Comparison of ENCODE assay signal across 12 cellular contexts in the genomic region with DNA sequence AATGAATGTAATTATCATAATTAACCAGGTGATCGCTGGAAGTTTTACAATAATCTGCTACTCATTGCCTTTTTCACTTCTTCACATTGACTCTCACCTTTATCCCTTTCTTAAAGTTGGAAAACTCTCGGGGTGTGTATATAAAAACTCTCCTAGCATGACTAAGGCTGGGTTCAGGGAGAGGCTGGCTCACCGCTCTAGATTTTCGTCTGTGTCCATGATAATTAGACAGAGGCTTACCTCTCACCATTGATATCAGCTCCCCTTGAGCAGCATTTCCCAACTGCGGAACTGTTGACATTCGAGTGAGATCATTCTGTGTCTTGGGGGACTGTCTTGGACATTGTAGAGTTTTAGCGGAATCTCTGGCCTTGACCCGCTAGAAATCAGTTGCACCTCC. TPM values are rescaled to one million over a fixed set of nuclear protein-coding genes. Genes with fewer than 3 reads are reported as not detected.
DNase-seq lines count a peak whose midpoint lies in the region; ATAC-seq, FAIRE-seq and TF ChIP-seq lines count a peak whose summit lies in the region.
"Had no signal": no experiment of that assay in that cellular context is flagged by ENCODE, and none has a peak within 500 bp of the region (broad histone marks: within the 10 kb centered on the region; RNA-seq: fewer than 3 reads in every experiment).

No MANE protein-coding gene starts in this region.

- H3K9ac ChIP-seq in GM23248, result peak overlapping the region; percentile 34
- H3K9ac ChIP-seq in endodermal cell (ENCODE audit: extremely low read depth, low read length, poor library complexity, severe bottlenecking), result no peak overlapping the region

- H3K27me3 ChIP-seq in GM23248 (replicated peaks; ENCODE audit: insufficient read depth) (no peaks in the 10 kb centered on the region), ascending aorta (no peaks in the 10 kb centered on the region), right cardiac atrium (ENCODE audit: control insufficient read depth, insufficient read depth) (no peaks in the 10 kb centered on the region), small intestine (ENCODE audit: control insufficient read depth in 2 of 2, insufficient read depth in 2 of 2, low read length in 2 of 2) (no peaks in the 10 kb centered on the region), endodermal cell (ENCODE audit: control insufficient read depth, insufficient read depth, low read length, poor library complexity, severe bottlenecking) (peaks cover 89% of the 10 kb centered on the region)

- no peaks in the 10 kb centered on the region for H3K36me3 Mint-ChIP-seq in endodermal cell (ENCODE audit: low read depth)
- H3K36me3 Mint-ChIP-seq in activated naive CD4-positive, alpha-beta T cell treated with anti-CD3 and anti-CD28 coated beads, Interleukin-2, amount 50 U/mL, for 72 hours, result no peaks in the 10 kb centered on the region
- H3K36me3 Mint-ChIP-seq: immature natural killer cell had no signal

- no peak for ATAC-seq in right cardiac atrium
- no peak for ATAC-seq in activated naive CD4-positive, alpha-beta T cell treated with anti-CD3 and anti-CD28 coated beads, Interleukin-2, amount 50 U/mL, for 72 hours
- no peak for ATAC-seq in HG03354 (IDR thresholded peaks at IDR 0.05; ENCODE audit: poor library complexity, severe bottlenecking, unreplicated experiment)

- in situ Hi-C loops in GM23248 (cut with MboI), result no loop called here

- peaks cover 93% of the 10 kb centered on the region for H3K27me3 Mint-ChIP-seq in endodermal cell (ENCODE audit: insufficient read depth)

- H3K9me3 Mint-ChIP-seq in endodermal cell, result no peaks in the 10 kb centered on the region
- no peaks in the 10 kb centered on the region for H3K9me3 Mint-ChIP-seq in activated naive CD4-positive, alpha-beta T cell treated with anti-CD3 and anti-CD28 coated beads, Interleukin-2, amount 50 U/mL, for 72 hours

- peaks cover 100% of the 10 kb centered on the region for H3K79me2 ChIP-seq in GM23248 (ENCODE audit: insufficient read depth)

- H3K36me3 ChIP-seq in GM23248 (ENCODE audit: low read depth), result no peaks in the 10 kb centered on the region
- no peaks in the 10 kb centered on the region for H3K36me3 ChIP-seq in ascending aorta
- H3K36me3 ChIP-seq in small intestine (ENCODE audit: control insufficient read depth in 2 of 2, insufficient read depth in 2 of 2, low read length in 2 of 2), result no peaks in the 10 kb centered on the region
- no peaks in the 10 kb centered on the region for H3K36me3 ChIP-seq in endodermal cell (ENCODE audit: control insufficient read depth, insufficient read depth, low read length)

- DNase-seq in GM23248 (peak; percentile 59), ascending aorta (ENCODE audit: low spot score in 2 of 2) (no peak), right cardiac atrium (no peak), small intestine (no peak), endodermal cell (no peak), NCI-H82 treated with DMSO at 0.1 percent for 48 hours (lab: John Stamatoyannopoulos, UW; ENCODE audit: unreplicated experiment) (no peak)
- no peak for DNase-seq in activated naive CD4-positive, alpha-beta T cell treated with anti-CD3 and anti-CD28 coated beads, Interleukin-2, amount 50 U/mL, for 72 hours (ENCODE audit: low spot score in 2 of 2)
- DNase-seq: activated CD4-positive, CD25-positive, alpha-beta regulatory T cell treated with anti-CD3 and anti-CD28 coated beads, Interleukin-2, amount 50 U/mL, for 72 hours; foreskin melanocyte had no signal

- H3K4me1 ChIP-seq in GM23248 (ENCODE audit: insufficient read depth) (peaks cover 98% of the 10 kb centered on the region), ascending aorta (peaks cover 47 to 94% of the 10 kb centered on the region in 2 donors), right cardiac atrium (ENCODE audit: control insufficient read depth, insufficient read depth, low read length) (peaks cover 67% of the 10 kb centered on the region), small intestine (ENCODE audit: control insufficient read depth in 2 of 2, insufficient read depth in 1 of 2, low read depth in 1 of 2, low read length in 1 of 2) (peaks cover 15 to 17% of the 10 kb centered on the region in 2 donors), endodermal cell (ENCODE audit: control insufficient read depth, insufficient read depth, low read length) (no peaks in the 10 kb centered on the region)

- no peak overlapping the region for H3K27ac Mint-ChIP-seq in endodermal cell
- no peak overlapping the region for H3K27ac Mint-ChIP-seq in activated naive CD4-positive, alpha-beta T cell treated with anti-CD3 and anti-CD28 coated beads, Interleukin-2, amount 50 U/mL, for 72 hours
- H3K27ac Mint-ChIP-seq: progenitor cell of endocrine pancreas had no signal

- no peak overlapping the region for H3K4me3 ChIP-seq in GM23248
- H3K4me3 ChIP-seq in ascending aorta, result peak overlapping the region in 1 of 2 donors; percentile 8
- H3K4me3 ChIP-seq in right cardiac atrium (ENCODE audit: low read length), result no peak overlapping the region
- no peak overlapping the region for H3K4me3 ChIP-seq in small intestine (ENCODE audit: low read depth in 1 of 2, low read length in 2 of 2)
- H3K4me3 ChIP-seq in endodermal cell (ENCODE audit: low read length), result no peak overlapping the region

- H3K4me2 ChIP-seq in GM23248 (ENCODE audit: unreplicated experiment), result peak overlapping the region; percentile 27

- H3K4me1 Mint-ChIP-seq in endodermal cell, result no peaks in the 10 kb centered on the region

- no peak for FAIRE-seq in small intestine (lab: Jason Lieb, UNC)

- TF ChIP-seq CTCF in ascending aorta (IDR thresholded peaks at IDR 0.05) (no peak), endodermal cell (conservative IDR thresholded peaks at IDR 0.05) (no peak)

- intact Hi-C loops in ascending aorta (cut with DNase I) (loop anchor here (1.0 kb wide), 1 partner anchor 26 kb away; no protein-coding TSS in a partner anchor), right cardiac atrium (cut with DNase I) (loop anchor here in 1 of 4 donors (5.0 kb wide), 1 partner anchor 33 kb away; no protein-coding TSS in a partner anchor)

- H2AFZ ChIP-seq in GM23248, result no peak overlapping the region

- H3K9me2 ChIP-seq in GM23248 (ENCODE audit: insufficient read depth), result no peaks in the 10 kb centered on the region

- H4K20me1 ChIP-seq in GM23248 (ENCODE audit: insufficient read depth), result no peaks in the 10 kb centered on the region

- peaks cover 65% of the 10 kb centered on the region for H3F3A ChIP-seq in GM23248 (ENCODE audit: insufficient read depth)

- peak overlapping the region; percentile 94 for H3K27ac ChIP-seq in GM23248
- peak overlapping the region; percentile 95 to 97 for H3K27ac ChIP-seq in ascending aorta
- peak overlapping the region; percentile 68 for H3K27ac ChIP-seq in right cardiac atrium (ENCODE audit: low read length)
- peak overlapping the region; percentile 69 to 78 for H3K27ac ChIP-seq in small intestine (ENCODE audit: low read depth in 1 of 2, low read length in 1 of 2)
- H3K27ac ChIP-seq in endodermal cell (ENCODE audit: low read depth, low read length), result no peak overlapping the region

- H3K4me3 Mint-ChIP-seq in endodermal cell, result no peak overlapping the region
- H3K4me3 Mint-ChIP-seq: immature natural killer cell had no signal

- H3K9me3 ChIP-seq in GM23248 (ENCODE audit: low read depth) (no peaks in the 10 kb centered on the region), ascending aorta (no peaks in the 10 kb centered on the region), right cardiac atrium (ENCODE audit: control insufficient read depth, low read length) (no peaks in the 10 kb centered on the region), small intestine (ENCODE audit: control insufficient read depth, low read depth) (no peaks in the 10 kb centered on the region), endodermal cell (ENCODE audit: control insufficient read depth, low read length) (no peaks in the 10 kb centered on the region)

- WGBS in GM23248 (ENCODE audit: low coverage in 1 of 2, low lambda C conversion rate in 2 of 2, missing lambda C conversion rate in 2 of 2), 2 experiments, result 44 to 46% methylated on average over 8 of the region's 8 CpGs
- WGBS in right cardiac atrium, result 65% methylated on average over 8 of the region's 8 CpGs
- WGBS in small intestine, 3 donors, result 19 to 59% (median 39%) methylated on average over 8 of the region's 8 CpGs
- WGBS in endodermal cell (ENCODE audit: insufficient coverage in 1 of 2, insufficient read length in 1 of 2), 2 experiments, result 90 to 93% methylated on average over 5 to 8 of the region's 8 CpGs

RNA-seq across cellular contexts. Expression of a gene that starts 39.4 kb away (rescaled TPM):
- 71.0 and 81.4 TPM in 2 replicates for total RNA-seq in GM23248 (2014; rRNA removed; shearing (Covaris generic))
- 59.2 and 60.8 TPM in 2 replicates for polyA plus RNA-seq in GM23248 (2016; fragmentation: Nextera tagmentation; extraction: Ambion mirVana)
- total RNA-seq in ascending aorta, result 76.5 TPM
- 100 to 1,000 TPM; 123 to 168 (median 156) TPM for total RNA-seq in right cardiac atrium
- polyA plus RNA-seq in right cardiac atrium, result 67.4 TPM
- 10 to 100 TPM in 1 of 3 donors, 1 to 10 TPM in 2; 2.9 to 31.4 (median 8.9) TPM for polyA plus RNA-seq in small intestine
- under 1 TPM; 0.22 to 0.40 TPM for total RNA-seq in endodermal cell
- polyA plus RNA-seq in endodermal cell (2013, experiment 1 of 2), result 0.93 TPM
- polyA plus RNA-seq in endodermal cell (2013, experiment 2 of 2), result 0.70 TPM
- total RNA-seq in activated naive CD4-positive, alpha-beta T cell treated with anti-CD3 and anti-CD28 coated beads, Interleukin-2, amount 50 U/mL, for 72 hours, result 1 to 10 TPM; 1.8 to 5.4 TPM

Comparison
In these comparisons a context has a peak if more than half of its experiments do, and no peak if none do; other contexts are left out.
1. RNA of a gene that starts 39.4 kb away (total RNA-seq): 123 to 168 TPM in right cardiac atrium, 76.5 TPM in ascending aorta (single experiment) and 71.0 to 81.4 TPM in GM23248; 1.8 to 5.4 TPM in activated naive CD4-positive, alpha-beta T cell treated with anti-CD3 and anti-CD28 coated beads, Interleukin-2, amount 50 U/mL, for 72 hours and 0.22 to 0.40 TPM in endodermal cell; every median in the first group is over 10 times any median in the second.